18 cellular contexts compared by ENCODE assay signal in the genomic region with DNA sequence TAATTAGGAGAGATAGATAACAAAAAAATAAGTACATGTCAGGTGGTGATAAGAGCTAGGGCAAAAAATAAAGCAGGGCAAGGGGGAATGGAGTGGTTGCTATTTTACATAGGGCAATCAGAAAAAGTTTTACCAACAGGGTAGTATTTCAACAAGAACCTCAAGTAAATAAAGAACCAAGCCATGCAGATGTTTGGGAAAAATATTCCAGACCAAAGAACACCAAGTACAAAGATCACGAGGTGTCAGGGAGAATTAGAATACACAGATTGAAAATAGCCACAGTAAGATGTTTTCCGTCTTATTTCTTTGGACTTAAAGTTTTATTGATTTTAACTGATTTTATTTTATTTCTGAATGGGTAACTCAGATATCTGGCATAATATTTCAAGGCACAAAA.
"Had no signal": no experiment of that assay in that cellular context is flagged by ENCODE, and none has a peak within 500 bp of the region (broad histone marks: within the 10 kb centered on the region; RNA-seq: fewer than 3 reads in every experiment).

No MANE protein-coding gene starts in this region.

- H3K4me1 ChIP-seq: colonic mucosa, neural progenitor cell, sigmoid colon, tibial artery, uterus had no signal

- H3K36me3 ChIP-seq: colonic mucosa, uterus had no signal

- H3K4me3 Mint-ChIP-seq: neural progenitor cell had no signal

- H3K27me3 ChIP-seq: colonic mucosa, esophagus squamous epithelium, neural progenitor cell, sigmoid colon, spleen, tibial artery had no signal

- H3K4me3 ChIP-seq: colonic mucosa, esophagus squamous epithelium, left ventricle myocardium inferior, neural progenitor cell, sigmoid colon, SK-N-MC, spleen, tibial artery, uterus had no signal

- DNase-seq: activated CD4-positive, alpha-beta T cell treated with anti-CD3 and anti-CD28 coated beads, Interleukin-2, amount 50 U/mL, for 48 hours; activated CD4-positive, CD25-positive, alpha-beta regulatory T cell treated with anti-CD3 and anti-CD28 coated beads, Interleukin-2, amount 50 U/mL, for 72 hours; activated naive CD4-positive, alpha-beta T cell; activated T-cell treated with anti-CD3 and anti-CD28 coated beads, Interleukin-2, amount 50 U/mL, for 48 hours; amniotic stem cell; caudate nucleus; colonic mucosa; esophagus squamous epithelium; hippocampal formation; kidney; left ventricle myocardium inferior; mesendoderm; sigmoid colon; spleen; tibial artery; uterus had no signal

- H3K27ac ChIP-seq: colonic mucosa, esophagus squamous epithelium, left ventricle myocardium inferior, neural progenitor cell, sigmoid colon, SK-N-MC, spleen, tibial artery, uterus had no signal

- H3K9me3 ChIP-seq: colonic mucosa, esophagus squamous epithelium, left ventricle myocardium inferior, sigmoid colon, spleen, tibial artery, uterus had no signal

- H3K27ac Mint-ChIP-seq: neural progenitor cell had no signal

- H3K4me1 Mint-ChIP-seq: neural progenitor cell had no signal
